ENCODE assay signal across 22 cellular contexts in genomic region chrX:129631850-129632249, GRCh38. TPM values are rescaled to one million over a fixed set of nuclear protein-coding genes. Genes with fewer than 3 reads are reported as not detected.
DNase-seq lines count a peak whose midpoint lies in the region; ATAC-seq, FAIRE-seq and TF ChIP-seq lines count a peak whose summit lies in the region.
"Had no signal": no experiment of that assay in that cellular context is flagged by ENCODE, and none has a peak within 500 bp of the region (broad histone marks: within the 10 kb centered on the region; RNA-seq: fewer than 3 reads in every experiment).

No MANE protein-coding gene starts in this region.

- H3K23me2 ChIP-seq in H1 (ENCODE audit: low read depth, low read length), result no peaks in the 10 kb centered on the region

- in situ Hi-C loops in GM23248 (cut with MboI), result no loop called here

- H3K4ac ChIP-seq in H1 (replicated peaks; ENCODE audit: insufficient read length, low read depth, low read length) (no peak overlapping the region), mesenchymal stem cell (ENCODE audit: low read depth in 1 of 2, low read length in 2 of 2) (no peak overlapping the region)

- H3K4me2 ChIP-seq in A549, result no peak overlapping the region
- H3K4me2 ChIP-seq in GM23248 (ENCODE audit: unreplicated experiment), result no peak overlapping the region
- no peak overlapping the region for H3K4me2 ChIP-seq in H1 (ENCODE audit: insufficient read depth in 1 of 2, low read depth in 2 of 2, low read length in 2 of 2)
- H3K4me2 ChIP-seq in mesenchymal stem cell (ENCODE audit: low read length, poor library complexity, severe bottlenecking), result no peak overlapping the region
- H3K4me2 ChIP-seq: BLaER1, GM23338, SK-N-SH had no signal

- ATAC-seq in A549, result no peak
- ATAC-seq: GM23338 had no signal

- H3K27me3 ChIP-seq in GM23248 (replicated peaks; ENCODE audit: insufficient read depth) (no peaks in the 10 kb centered on the region), H1 (replicated peaks in 1 of 4; ENCODE audit: control insufficient read depth in 3 of 4, extremely low read depth in 1 of 4, insufficient read depth in 3 of 4, low read length in 3 of 4) (no peaks in the 10 kb centered on the region), mesenchymal stem cell (ENCODE audit: control insufficient read depth in 1 of 2, insufficient read depth in 1 of 2, low read length in 2 of 2) (peaks cover 0 to 31% of the 10 kb centered on the region in 2 experiments)
- H3K27me3 ChIP-seq: MG63 had no signal

- WGBS in A549 (ENCODE audit: missing lambda C conversion rate), result 70% methylated on average over 5 of the region's 5 CpGs
- 19 to 20% methylated on average over 5 of the region's 5 CpGs for WGBS in GM23248 (ENCODE audit: low coverage in 1 of 2, low lambda C conversion rate in 2 of 2, missing lambda C conversion rate in 2 of 2), 2 experiments
- 93% methylated on average over 5 of the region's 5 CpGs; no CpG with 5 or more reads in 1 of the 2 experiments for WGBS in H1 (ENCODE audit: extremely low coverage in 1 of 2, insufficient coverage in 1 of 2, insufficient read length in 1 of 2, insufficient replicate concordance in 2 of 2, low coverage in 1 of 2, low lambda C conversion rate in 2 of 2, missing lambda C conversion rate in 1 of 2), 2 experiments
- WGBS in mesenchymal stem cell, result 76% methylated on average over 4 of the region's 5 CpGs

- no peak overlapping the region for H2BK120ac ChIP-seq in H1 (replicated peaks; ENCODE audit: low read depth, low read length)
- no peak overlapping the region for H2BK120ac ChIP-seq in mesenchymal stem cell (ENCODE audit: low read depth, low read length)

- FAIRE-seq in A549 (lab: Jason Lieb, UNC), result peak; percentile 7
- FAIRE-seq in H1 (lab: Jason Lieb, UNC), result peak; percentile 57
- no peak for FAIRE-seq in urothelium cell line (lab: Jason Lieb, UNC)

- TF ChIP-seq RAD21 in A549 (conservative IDR thresholded peaks at IDR 0.05 in 1 of 2, IDR thresholded peaks at IDR 0.05 in 1 of 2), result no peak
- TF ChIP-seq RAD21 in H1 (IDR thresholded peaks at IDR 0.05 in 1 of 2, conservative IDR thresholded peaks at IDR 0.05 in 1 of 2; ENCODE audit: low read depth in 2 of 2, low read length in 2 of 2), result no peak

- H3K4me1 ChIP-seq in A549 (no peaks in the 10 kb centered on the region), GM23248 (ENCODE audit: insufficient read depth) (no peaks in the 10 kb centered on the region), H1 (replicated peaks in 1 of 4; ENCODE audit: control insufficient read depth in 3 of 4, insufficient read depth in 4 of 4, low read length in 3 of 4) (no peaks in the 10 kb centered on the region), mesenchymal stem cell (ENCODE audit: control insufficient read depth, insufficient read depth, low read depth, low read length) (no peaks in the 10 kb centered on the region)
- H3K4me1 ChIP-seq: BLaER1, HAP-1 had no signal

- no peak overlapping the region for H3K18ac ChIP-seq in H1 (ENCODE audit: extremely low read depth, low read length)
- H3K18ac ChIP-seq in mesenchymal stem cell (ENCODE audit: low read depth in 1 of 2, low read length in 2 of 2), result no peak overlapping the region

- H2BK12ac ChIP-seq in H1 (ENCODE audit: low read depth, low read length), result no peak overlapping the region
- no peak overlapping the region for H2BK12ac ChIP-seq in mesenchymal stem cell (ENCODE audit: low read length in 2 of 2)

- H3K36me3 ChIP-seq in GM23248 (ENCODE audit: low read depth) (no peaks in the 10 kb centered on the region), H1 (ENCODE audit: control insufficient read depth in 2 of 4, insufficient read depth in 4 of 4, low read length in 3 of 4) (no peaks in the 10 kb centered on the region), mesenchymal stem cell (ENCODE audit: control insufficient read depth in 1 of 2, insufficient read depth in 2 of 2, low read depth in 1 of 2, low read length in 2 of 2) (no peaks in the 10 kb centered on the region)
- H3K36me3 ChIP-seq: BLaER1, HAP-1, MG63 had no signal

- H2AK5ac ChIP-seq in H1 (ENCODE audit: low read depth, low read length) (no peak overlapping the region), mesenchymal stem cell (ENCODE audit: low read length, severe bottlenecking) (no peak overlapping the region)

- H4K91ac ChIP-seq in H1 (replicated peaks; ENCODE audit: insufficient read length, low read length), result no peak overlapping the region
- H4K91ac ChIP-seq in mesenchymal stem cell (ENCODE audit: low read length), result no peak overlapping the region

- H3K27ac ChIP-seq in A549 (no peak overlapping the region), GM23248 (peak overlapping the region; percentile 39; the same call in 1 of the 2 replicates), H1 (ENCODE audit: low read depth, low read length) (no peak overlapping the region), mesenchymal stem cell (ENCODE audit: low read length, poor library complexity, severe bottlenecking) (no peak overlapping the region)
- H3K27ac ChIP-seq: BLaER1 had no signal

- H3K4me3 ChIP-seq in A549, result no peak overlapping the region
- H3K4me3 ChIP-seq in GM23248, result no peak overlapping the region
- no peak overlapping the region for H3K4me3 ChIP-seq in H1 (ENCODE audit: extremely low read depth in 1 of 4, insufficient read depth in 2 of 4, low read depth in 3 of 4, low read length in 4 of 4)
- H3K4me3 ChIP-seq in mesenchymal stem cell (ENCODE audit: insufficient read depth in 1 of 2, low read depth in 1 of 2, low read length in 2 of 2), result no peak overlapping the region
- H3K4me3 ChIP-seq: BLaER1, GM23338, HAP-1, MG63 had no signal

- H3K56ac ChIP-seq in H1 (replicated peaks; ENCODE audit: insufficient read length, low read depth, low read length), result no peak overlapping the region

- no peak overlapping the region for H4K5ac ChIP-seq in H1 (ENCODE audit: insufficient read length, low read depth, low read length)

- H2BK5ac ChIP-seq in H1 (ENCODE audit: low read depth, low read length), result no peak overlapping the region
- no peak overlapping the region for H2BK5ac ChIP-seq in mesenchymal stem cell (ENCODE audit: low read depth, low read length, poor library complexity, severe bottlenecking)

- TF ChIP-seq EP300 in A549 (IDR thresholded peaks at IDR 0.05) (no peak), H1 (IDR thresholded peaks at IDR 0.05; ENCODE audit: borderline replicate concordance in 1 of 2, low read depth in 2 of 2, low read length in 2 of 2) (no peak)

- DNase-seq in A549 (ENCODE audit: low read depth in 1 of 2, low spot score in 1 of 2) (no peak), GM23248 (peak; percentile 31), H1 (ENCODE audit: low read depth in 1 of 2, low spot score in 2 of 2) (no peak), mesenchymal stem cell (peak; percentile 12), NCI-H524 treated with DMSO at 0.1 percent for 48 hours (lab: John Stamatoyannopoulos, UW) (no peak), urothelium cell line (ENCODE audit: low spot score) (no peak), anterior cingulate cortex (lab: John Stamatoyannopoulos, UW) (no peak)
- DNase-seq: CD4-positive, alpha-beta T cell; DMS79 treated with DMSO at 0.1 percent for 48 hours; HFFc6; KBM-7; MG63; NCI-H1105 treated with DMSO at 0.1 percent for 48 hours; NCI-H146; NCI-H2029; NCI-H526 treated with DMSO at 0.1 percent for 48 hours; RPMI8226; SHP77 treated with DMSO at 0.1 percent for 48 hours; SK-N-SH had no signal

- TF ChIP-seq POLR2A in A549 (IDR thresholded peaks at IDR 0.05; ENCODE audit: low read length), result no peak
- TF ChIP-seq POLR2A in H1 (IDR thresholded peaks at IDR 0.05; ENCODE audit: control extremely low read depth in 1 of 2, low read depth in 2 of 2, low read length in 2 of 2), result no peak

- H2BK15ac ChIP-seq in H1 (ENCODE audit: low read length) (no peak overlapping the region), mesenchymal stem cell (ENCODE audit: low read depth, poor library complexity, severe bottlenecking) (no peak overlapping the region)

- H4K20me1 ChIP-seq in GM23248 (ENCODE audit: insufficient read depth) (no peaks in the 10 kb centered on the region), H1 (replicated peaks in 1 of 2; ENCODE audit: control insufficient read depth in 1 of 2, insufficient read depth in 2 of 2, low read length in 2 of 2) (no peaks in the 10 kb centered on the region)
- H4K20me1 ChIP-seq: BLaER1 had no signal

- no peaks in the 10 kb centered on the region for H3F3A ChIP-seq in GM23248 (ENCODE audit: insufficient read depth)

- no peak overlapping the region for H2BK20ac ChIP-seq in H1 (ENCODE audit: low read length)

- H3K79me2 ChIP-seq in GM23248 (ENCODE audit: insufficient read depth) (no peaks in the 10 kb centered on the region), H1 (ENCODE audit: control insufficient read depth in 1 of 2, insufficient read depth in 2 of 2, low read length in 2 of 2) (no peaks in the 10 kb centered on the region)

- TF ChIP-seq CTCF in A549 (IDR thresholded peaks at IDR 0.05) (no peak), H1 (IDR thresholded peaks at IDR 0.05; ENCODE audit: control extremely low read depth in 1 of 3, insufficient read depth in 1 of 3, low read depth in 1 of 3, low read length in 3 of 3) (no peak)

- H2AFZ ChIP-seq in GM23248 (no peak overlapping the region), H1 (ENCODE audit: low read length) (no peak overlapping the region), mesenchymal stem cell (ENCODE audit: low read depth, low read length) (no peak overlapping the region)
- H2AFZ ChIP-seq: GM23338 had no signal

- H3K23ac ChIP-seq in H1 (ENCODE audit: insufficient read length) (no peak overlapping the region), mesenchymal stem cell (ENCODE audit: low read length in 2 of 2) (no peak overlapping the region)

- CTCF ChIA-PET in A549 (lab: Yijun Ruan, JAX), result interaction anchor here (0.9 to 14.6 kb wide), 3 partner anchors 9 to 95 kb away, joined by 3 to 218 read pairs (median 3); no protein-coding TSS in a partner anchor
- CTCF ChIA-PET in H1 (lab: Charles Lee; ENCODE audit: partially characterized antibody), result interaction anchor here (1.0 to 3.2 kb wide), 3 partner anchors 26 to 110 kb away, joined by 3 to 14 read pairs (median 3); no protein-coding TSS in a partner anchor

- H4K8ac ChIP-seq in H1 (ENCODE audit: extremely low read depth, insufficient read depth, low read length), result no peak overlapping the region
- no peak overlapping the region for H4K8ac ChIP-seq in mesenchymal stem cell (ENCODE audit: low read length)

- H3K79me1 ChIP-seq in H1 (ENCODE audit: low read depth, low read length) (no peaks in the 10 kb centered on the region), mesenchymal stem cell (replicated peaks; ENCODE audit: low read length, poor library complexity, severe bottlenecking) (no peaks in the 10 kb centered on the region)

- POLR2A ChIA-PET in A549 (lab: Yijun Ruan, JAX), result no interaction called here
- POLR2A ChIA-PET in H1 (lab: Charles Lee; ENCODE audit: partially characterized antibody), result no interaction called here

- H3K9me3 ChIP-seq in A549 (no peaks in the 10 kb centered on the region), GM23248 (ENCODE audit: low read depth) (no peaks in the 10 kb centered on the region), H1 (ENCODE audit: insufficient read depth in 2 of 2, low read depth in 1 of 2, low read length in 1 of 2) (no peaks in the 10 kb centered on the region), mesenchymal stem cell (ENCODE audit: control insufficient read depth, low read length) (no peaks in the 10 kb centered on the region)
- H3K9me3 ChIP-seq: BLaER1, HAP-1, MG63, SK-N-SH had no signal

- no peak overlapping the region for H3K9ac ChIP-seq in GM23248
- H3K9ac ChIP-seq in H1 (replicated peaks in 1 of 4; ENCODE audit: extremely low read depth in 1 of 4, low read depth in 3 of 4, low read length in 3 of 4), result no peak overlapping the region
- no peak overlapping the region for H3K9ac ChIP-seq in mesenchymal stem cell (ENCODE audit: low read length)
- H3K9ac ChIP-seq: BLaER1, SK-N-SH had no signal

- H3K14ac ChIP-seq in H1 (ENCODE audit: insufficient read length), result no peak overlapping the region
- H3K14ac ChIP-seq in mesenchymal stem cell (ENCODE audit: low read length in 2 of 2), result no peak overlapping the region

- H3K9me2 ChIP-seq in GM23248 (ENCODE audit: insufficient read depth), result no peaks in the 10 kb centered on the region
- H3K9me2 ChIP-seq: SK-N-SH had no signal

RNA-seq across cellular contexts. Expression of gene APLN, which starts 22.9 kb away (rescaled TPM):
- polyA plus RNA-seq in A549 (2011; rRNA removed) (0.15 and 0.18 TPM in 2 replicates), A549 (2017; fragmentation: RNase III; extraction: RNeasy Plus Mini Kit Qiagen cat#74134 plus additional on column Dnase treatment) (0.74 to 0.77 TPM (median 0.75 TPM) in 3 replicates), GM23248 (2016; fragmentation: Nextera tagmentation; extraction: Ambion mirVana) (0.80 and 1.1 TPM in 2 replicates), H1 (2011; rRNA removed) (1.6 and 1.8 TPM in 2 replicates)
- polyA plus RNA-seq in A549 (2012; cell fraction: cytosol; rRNA removed), result 0.70 and 1.0 TPM in 2 replicates
- 0.76 and 0.82 TPM in 2 replicates for polyA plus RNA-seq in A549 (2012; cell fraction: nucleus; rRNA removed)
- 0.10 and 0.21 TPM in 2 replicates for polyA minus RNA-seq in A549 (2011; rRNA and poly(A)+ RNA removed)
- 0.43 and 1.1 TPM in 2 replicates for total RNA-seq in GM23248 (2014; rRNA removed; shearing (Covaris generic))
- total RNA-seq in H1 (2021; fragmentation: NEBNext Ultra II Directional; extraction: Animal tissue kit (Norgen Biotek cat#: 25700)), result 1.1 TPM in 2 replicates
- 1.9 TPM for polyA plus RNA-seq in H1 (2011; cell fraction: cytosol; rRNA removed)
- 1.1 TPM for polyA plus RNA-seq in H1 (2011; cell fraction: nucleus; rRNA removed)
- 1.1 to 1.9 TPM (median 1.8 TPM) in 4 replicates for polyA plus RNA-seq in H1 (2012, experiment 1 of 2)
- polyA plus RNA-seq in H1 (2012, experiment 2 of 2), result 1.5 TPM
- polyA plus RNA-seq in H1 (2013, experiment 1 of 2), result 0.89 TPM
- 1.1 TPM for polyA plus RNA-seq in H1 (2013, experiment 2 of 2)
- 0.98 and 1.2 TPM in 2 replicates for polyA minus RNA-seq in H1 (2011; rRNA and poly(A)+ RNA removed)
- 0.88 TPM for polyA minus RNA-seq in H1 (2011; cell fraction: cytosol; rRNA and poly(A)+ RNA removed)
- polyA minus RNA-seq in H1 (2011; cell fraction: nucleus; rRNA and poly(A)+ RNA removed), result 0.20 TPM
- polyA plus RNA-seq in mesenchymal stem cell (2013, experiment 1 of 2), result 3.0 TPM
- 2.9 TPM for polyA plus RNA-seq in mesenchymal stem cell (2013, experiment 2 of 2)
- total RNA-seq: CD4-positive, alpha-beta T cell had no signal

Comparison
In these comparisons a context has a peak if more than half of its experiments do, and no peak if none do; other contexts are left out.
1. DNase-seq: peak in GM23248 (single experiment) and mesenchymal stem cell (single experiment); none in A549 (0 of 2), H1 (0 of 2), NCI-H524 treated with DMSO at 0.1 percent for 48 hours (single experiment), urothelium cell line (single experiment) and anterior cingulate cortex (0 of 58).